In genomic region chr17:50693041-50693682, GRCh38 we compare ENCODE assay signal across 14 cellular contexts. TPM values are rescaled to one million over a fixed set of nuclear protein-coding genes. Genes with fewer than 3 reads are reported as not detected.
DNase-seq lines count a peak whose midpoint lies in the region; ATAC-seq and TF ChIP-seq lines count a peak whose summit lies in the region.
"Had no signal": no experiment of that assay in that cellular context is flagged by ENCODE, and none has a peak within 500 bp of the region (broad histone marks: within the 10 kb centered on the region; RNA-seq: fewer than 3 reads in every experiment).

No MANE protein-coding gene starts in this region.

- DNase-seq in SK-N-SH (no peak), dedifferentiated amniotic fluid mesenchymal stem cell (ENCODE audit: extremely low spot score) (peak; percentile 19), mesothelial cell of epicardium (ENCODE audit: low spot score in 2 of 2, unreplicated experiment in 2 of 2) (no peak), T-cell (no peak), D341Med (ENCODE audit: low spot score) (no peak), SIG-M5 treated with dmso at 0.1 percent for 504 hours (lab: John Stamatoyannopoulos, UW; ENCODE audit: unreplicated experiment) (no peak)
- no peak for DNase-seq in effector CD8-positive, alpha-beta T cell (lab: John Stamatoyannopoulos, UW)
- DNase-seq: activated CD8-positive, alpha-beta memory T cell treated with anti-CD3 and anti-CD28 coated beads, Interleukin-2, amount 50 U/mL, for 48 hours; amygdala; DMS79; naive thymus-derived CD8-positive, alpha-beta T cell; NCI-H2171 treated with DMSO at 0.1 percent for 48 hours; stimulated activated naive B cell treated with anti-CD40 and anti-IgM and Interleukin-4, amounts not matched to agents 10 μg/mL and 1 μg/mL and 100 μg/mL, for 72 hours had no signal

- H3K4me1 ChIP-seq in SK-N-SH (ENCODE audit: control insufficient read depth in 1 of 2, insufficient read depth in 2 of 2, low read depth in 1 of 2, low read length in 1 of 2), result peaks cover 40 to 46% of the 10 kb centered on the region in 2 experiments

- H3K36me3 ChIP-seq in SK-N-SH (replicated peaks in 1 of 2; ENCODE audit: control insufficient read depth in 1 of 2, insufficient read depth in 2 of 2, low read length in 1 of 2), result peaks cover 48 to 60% of the 10 kb centered on the region in 2 experiments

- 82% methylated on average over 5 of the region's 5 CpGs for WGBS in SK-N-SH (ENCODE audit: low lambda C conversion rate)

- H3K4me3 ChIP-seq in SK-N-SH (ENCODE audit: low read depth in 2 of 2, low read length in 1 of 2), result no peak overlapping the region

- TF ChIP-seq RAD21 in SK-N-SH (IDR thresholded peaks at IDR 0.05; ENCODE audit: low read length), result no peak

- 0 out of 2 replicates have a peak overlapping the region, but pooled peaks have one; percentile 9 for H3K9ac ChIP-seq in SK-N-SH

- H3K4me1 Mint-ChIP-seq in mesothelial cell of epicardium (peaks cover 33% of the 10 kb centered on the region), T-cell (peaks cover 5 to 9% (median 8%) of the 10 kb centered on the region in 3 donors)

- no peak for TF ChIP-seq EP300 in SK-N-SH (IDR thresholded peaks at IDR 0.05; ENCODE audit: borderline replicate concordance in 1 of 2, low read depth in 1 of 2, low read length in 1 of 2)

- TF ChIP-seq CTCF in SK-N-SH (IDR thresholded peaks at IDR 0.05), result no peak
- TF ChIP-seq CTCF in mesothelial cell of epicardium (IDR thresholded peaks at IDR 0.05; ENCODE audit: unreplicated experiment), result no peak

- H3K27me3 Mint-ChIP-seq in mesothelial cell of epicardium (ENCODE audit: low read depth) (no peaks in the 10 kb centered on the region), T-cell (no peaks in the 10 kb centered on the region)
- H3K27me3 Mint-ChIP-seq: naive thymus-derived CD8-positive, alpha-beta T cell; stimulated activated naive B cell treated with anti-CD40 and anti-IgM and Interleukin-4, amounts not matched to agents 10 μg/mL and 1 μg/mL and 100 μg/mL, for 72 hours had no signal

- H3K27ac Mint-ChIP-seq in mesothelial cell of epicardium (peak overlapping the region; percentile 79), T-cell (no peak overlapping the region)

- H3K4me2 ChIP-seq in SK-N-SH, result peak overlapping the region; percentile 55

- H4K20me1 ChIP-seq in SK-N-SH (ENCODE audit: insufficient read depth), result peaks cover 4% of the 10 kb centered on the region; the same call in 1 of the 2 replicates

- H3K79me2 ChIP-seq in SK-N-SH (ENCODE audit: insufficient read depth), result no peaks in the 10 kb centered on the region

- no peak overlapping the region for H2AFZ ChIP-seq in SK-N-SH (ENCODE audit: low read depth)

- H3K36me3 Mint-ChIP-seq in mesothelial cell of epicardium (peaks cover 26% of the 10 kb centered on the region), T-cell (peaks cover 37% of the 10 kb centered on the region)

- CTCF ChIA-PET in SK-N-SH (lab: Yijun Ruan, JAX), result interaction anchor here (1.2 to 21.2 kb wide), 9 partner anchors 9 to 214 kb away, joined by 3 to 799 read pairs (median 5); partner anchors contain the start of genes ABCC3 and SPATA20
- CTCF ChIA-PET in T-cell (lab: Charles Lee), result interaction anchor here in 1 of 2 donors (0.6 kb wide), 1 partner anchor 215 kb away, joined by 3 read pairs; no protein-coding TSS in a partner anchor

- peak overlapping the region; percentile 55 to 67 for H3K27ac ChIP-seq in SK-N-SH (ENCODE audit: low read depth in 2 of 2, low read length in 1 of 2)

- H3K27me3 ChIP-seq in SK-N-SH (ENCODE audit: insufficient read depth), result no peaks in the 10 kb centered on the region

- H3K4me3 Mint-ChIP-seq in mesothelial cell of epicardium (no peak overlapping the region), T-cell (no peak overlapping the region)
- H3K4me3 Mint-ChIP-seq: naive thymus-derived CD8-positive, alpha-beta T cell; stimulated activated naive B cell treated with anti-CD40 and anti-IgM and Interleukin-4, amounts not matched to agents 10 μg/mL and 1 μg/mL and 100 μg/mL, for 72 hours had no signal

- peaks cover 53% of the 10 kb centered on the region for H3F3A ChIP-seq in SK-N-SH (replicated peaks; ENCODE audit: insufficient read depth)

- POLR2A ChIA-PET in SK-N-SH (lab: Yijun Ruan, JAX), result interaction anchor here (1.1 kb wide), 1 partner anchor 65 kb away, joined by 3 read pairs; no protein-coding TSS in a partner anchor
- POLR2A ChIA-PET in T-cell (lab: Charles Lee), result no interaction called here

- no peaks in the 10 kb centered on the region for H3K9me2 ChIP-seq in SK-N-SH

- no peak for ATAC-seq in SK-N-SH treated with all-trans-retinoic acid at 6 μM for 48 hours
- ATAC-seq in T-cell (replicated peaks in 1 of 4), result no peak
- ATAC-seq: naive thymus-derived CD8-positive, alpha-beta T cell; stimulated activated naive B cell treated with anti-CD40 and anti-IgM and Interleukin-4, amounts not matched to agents 10 μg/mL and 1 μg/mL and 100 μg/mL, for 72 hours had no signal

- H3K9me3 ChIP-seq in SK-N-SH, result no peaks in the 10 kb centered on the region

- H3K9me3 Mint-ChIP-seq in mesothelial cell of epicardium (no peaks in the 10 kb centered on the region), T-cell (no peaks in the 10 kb centered on the region)
- H3K9me3 Mint-ChIP-seq: naive thymus-derived CD8-positive, alpha-beta T cell; stimulated activated naive B cell treated with anti-CD40 and anti-IgM and Interleukin-4, amounts not matched to agents 10 μg/mL and 1 μg/mL and 100 μg/mL, for 72 hours had no signal

TF ChIP-seq in SK-N-SH, 30 proteins besides CTCF, POLR2A, EP300 and RAD21:
- TF ChIP-seq, protein P1, sequence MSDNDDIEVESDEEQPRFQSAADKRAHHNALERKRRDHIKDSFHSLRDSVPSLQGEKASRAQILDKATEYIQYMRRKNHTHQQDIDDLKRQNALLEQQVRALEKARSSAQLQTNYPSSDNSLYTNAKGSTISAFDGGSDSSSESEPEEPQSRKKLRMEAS (IDR thresholded peaks at IDR 0.05; ENCODE audit: low read depth), result no peak
- no peak for TF ChIP-seq GATA2 (CRISPR knock-in tag; IDR thresholded peaks at IDR 0.05)

TF ChIP-seq in SK-N-SH treated with all-trans-retinoic acid at 6 μM for 48 hours, 23 proteins besides CTCF, POLR2A, EP300 and RAD21:
- TF ChIP-seq ZNF565 (CRISPR knock-in tag; conservative IDR thresholded peaks at IDR 0.05; ENCODE audit: low read depth) (no peak), PPARA (CRISPR knock-in tag; IDR thresholded peaks at IDR 0.05; ENCODE audit: borderline replicate concordance) (no peak), SNAI2 (CRISPR knock-in tag; IDR thresholded peaks at IDR 0.05) (no peak)

RNA-seq across cellular contexts. Expression of gene ANKRD40, which starts 14.6 kb away (rescaled TPM):
- polyA plus RNA-seq in SK-N-SH (2012; rRNA removed), result 33.6 and 46.3 TPM in 2 replicates
- polyA plus RNA-seq in SK-N-SH (2012; cell fraction: cytosol; rRNA removed), result 43.8 and 47.2 TPM in 2 replicates
- 20.8 and 38.1 TPM in 2 replicates for polyA plus RNA-seq in SK-N-SH (2012; cell fraction: nucleus; rRNA removed)
- total RNA-seq in mesothelial cell of epicardium (35.9 to 38.8 TPM (median 37.6 TPM) in 3 replicates), T-cell (10 to 100 TPM; 30.3 to 37.6 (median 34.5) TPM)

RNA-seq across cellular contexts. Expression of gene LUC7L3, which starts 26.2 kb away (rescaled TPM):
- polyA plus RNA-seq in SK-N-SH (2012; rRNA removed), result 154 and 164 TPM in 2 replicates
- polyA plus RNA-seq in SK-N-SH (2012; cell fraction: cytosol; rRNA removed), result 52.9 and 60.7 TPM in 2 replicates
- polyA plus RNA-seq in SK-N-SH (2012; cell fraction: nucleus; rRNA removed), result 1,155 and 1,243 TPM in 2 replicates
- total RNA-seq in mesothelial cell of epicardium, result 240 to 261 TPM (median 252 TPM) in 3 replicates
- 100 to 1,000 TPM; 126 to 273 (median 232) TPM for total RNA-seq in T-cell

RNA-seq across cellular contexts. Expression of gene ABCC3, which starts 58.5 kb away (rescaled TPM):
- 185 and 209 TPM in 2 replicates for polyA plus RNA-seq in SK-N-SH (2012; rRNA removed)
- polyA plus RNA-seq in SK-N-SH (2012; cell fraction: cytosol; rRNA removed), result 29.0 and 41.5 TPM in 2 replicates
- 1,427 and 1,497 TPM in 2 replicates for polyA plus RNA-seq in SK-N-SH (2012; cell fraction: nucleus; rRNA removed)
- total RNA-seq in mesothelial cell of epicardium (0.44 to 1.2 TPM (median 0.93 TPM) in 3 replicates), T-cell (1 to 10 TPM in 3 of 5 donors, under 1 TPM in 1, not detected in 1; 0.75 to 2.2 (median 1.5) TPM)
- polyA plus RNA-seq: naive thymus-derived CD8-positive, alpha-beta T cell had no signal
